1 cellular context compared by ENCODE assay signal in the genomic region with DNA sequence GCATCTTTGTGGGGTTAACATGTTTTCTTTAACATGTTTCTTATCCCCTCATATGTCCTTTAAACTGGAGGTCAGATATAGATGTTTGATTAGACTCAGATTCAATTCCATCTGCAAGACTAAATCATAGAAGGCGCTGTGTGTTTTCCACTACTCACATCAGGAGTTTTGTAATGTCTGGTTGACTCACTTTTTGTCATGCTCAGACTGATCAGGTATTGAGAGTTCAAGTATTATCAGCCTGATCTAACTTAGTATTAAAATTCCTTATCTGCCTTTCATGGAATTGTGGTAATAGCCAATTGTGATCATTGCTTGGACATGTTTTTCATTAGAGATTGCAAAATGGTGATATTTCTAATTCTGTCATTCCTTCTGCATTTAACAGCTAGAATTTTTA.
TF ChIP-seq lines count a peak whose summit lies in the region.

No MANE protein-coding gene starts in this region.

TF ChIP-seq in IMR-90, 13 proteins besides CTCF, POLR2A, EP300 and RAD21:
- TF ChIP-seq ELK1 (IDR thresholded peaks at IDR 0.05; ENCODE audit: borderline replicate concordance, low read depth, low read length) (no peak), BHLHE40 (IDR thresholded peaks at IDR 0.05; ENCODE audit: low read depth, low read length) (no peak), FOS (IDR thresholded peaks at IDR 0.05; ENCODE audit: low read depth, low read length) (no peak), MXI1 (IDR thresholded peaks at IDR 0.05; ENCODE audit: borderline replicate concordance, low read depth, low read length) (no peak), NFE2L2 (IDR thresholded peaks at IDR 0.05; ENCODE audit: low read depth, low read length) (no peak), CEBPB (IDR thresholded peaks at IDR 0.05; ENCODE audit: low read depth, low read length) (no peak), RFX5 (IDR thresholded peaks at IDR 0.05; ENCODE audit: low read depth, low read length) (no peak), MAFK (IDR thresholded peaks at IDR 0.05; ENCODE audit: low read depth, low read length) (no peak), RCOR1 (IDR thresholded peaks at IDR 0.05; ENCODE audit: insufficient replicate concordance, low read length) (no peak), CHD1 (IDR thresholded peaks at IDR 0.05; ENCODE audit: low read depth, low read length) (no peak), SMC3 (IDR thresholded peaks at IDR 0.05; ENCODE audit: low read depth, low read length) (no peak), MAZ (IDR thresholded peaks at IDR 0.05; ENCODE audit: borderline replicate concordance, low read depth, low read length) (no peak)
- TF ChIP-seq, protein P1, sequence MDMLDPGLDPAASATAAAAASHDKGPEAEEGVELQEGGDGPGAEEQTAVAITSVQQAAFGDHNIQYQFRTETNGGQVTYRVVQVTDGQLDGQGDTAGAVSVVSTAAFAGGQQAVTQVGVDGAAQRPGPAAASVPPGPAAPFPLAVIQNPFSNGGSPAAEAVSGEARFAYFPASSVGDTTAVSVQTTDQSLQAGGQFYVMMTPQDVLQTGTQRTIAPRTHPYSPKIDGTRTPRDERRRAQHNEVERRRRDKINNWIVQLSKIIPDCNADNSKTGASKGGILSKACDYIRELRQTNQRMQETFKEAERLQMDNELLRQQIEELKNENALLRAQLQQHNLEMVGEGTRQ (IDR thresholded peaks at IDR 0.05; ENCODE audit: low read depth, low read length) = no peak
